ENCODE assay signal across 34 cellular contexts in the genomic region with DNA sequence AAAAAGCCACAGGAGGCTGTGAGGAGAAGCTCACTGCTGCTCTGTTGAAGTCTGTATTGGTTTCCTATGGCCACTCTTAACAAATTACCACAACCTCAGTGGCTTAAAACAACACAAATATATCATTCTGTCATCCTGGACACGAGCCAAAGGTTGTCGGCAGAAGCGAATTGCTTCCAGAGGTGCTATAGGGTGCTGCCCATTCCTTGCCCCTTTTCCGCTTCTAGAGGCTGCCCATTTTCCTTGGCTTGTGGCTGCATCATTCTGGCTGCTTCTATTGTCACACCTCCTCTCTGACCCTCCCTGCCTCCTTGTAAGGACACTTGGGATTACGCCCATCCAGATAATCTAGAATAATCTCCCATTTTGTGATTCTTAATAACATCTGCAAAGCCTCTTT.
"Had no signal": no experiment of that assay in that cellular context is flagged by ENCODE, and none has a peak within 500 bp of the region (broad histone marks: within the 10 kb centered on the region; RNA-seq: fewer than 3 reads in every experiment).

No MANE protein-coding gene starts in this region.

- H3K36me3 ChIP-seq: cardiac muscle cell, colonic mucosa, prostate gland had no signal

- H3K4me3 Mint-ChIP-seq: activated CD4-positive, alpha-beta memory T cell treated with anti-CD3 and anti-CD28 coated beads, Interleukin-2, amount 10 ng/mL, durations not matched to agents 7 days and 5 days; activated CD4-positive, alpha-beta T cell treated with anti-CD3 and anti-CD28 coated beads, Interleukin-2, amount 10 ng/mL, durations not matched to agents 24 days and 14 days; activated naive CD4-positive, alpha-beta T cell treated with anti-CD3 and anti-CD28 coated beads, Interleukin-2, amount 10 ng/mL, durations not matched to agents 7 days and 5 days; activated naive CD8-positive, alpha-beta T cell treated with anti-CD3 and anti-CD28 coated beads, Interleukin-2, amount 10 ng/mL, durations not matched to agents 7 days and 5 days; activated T-cell treated with anti-CD3 and anti-CD28 coated beads, Interleukin-2, amount 50 U/mL, for 24 hours; brain; immature natural killer cell; naive thymus-derived CD8-positive, alpha-beta T cell; neural crest cell; T-helper 17 cell had no signal

- DNase-seq: activated CD4-positive, alpha-beta memory T cell treated with anti-CD3 and anti-CD28 coated beads, Interleukin-2, amount 10 ng/mL, durations not matched to agents 7 days and 5 days; activated CD8-positive, alpha-beta memory T cell treated with anti-CD3 and anti-CD28 coated beads, Interleukin-2, amount 50 U/mL, for 48 hours; activated gamma-delta T cell; activated naive CD4-positive, alpha-beta T cell treated with anti-CD3 and anti-CD28 coated beads, Interleukin-2, amount 10 ng/mL, durations not matched to agents 7 days and 5 days; activated naive CD8-positive, alpha-beta T cell treated with anti-CD3 and anti-CD28 coated beads, Interleukin-2, amount 10 ng/mL, durations not matched to agents 7 days and 5 days; activated T-cell treated with anti-CD3 and anti-CD28 coated beads, Interleukin-2, amount 50 U/mL, for 24 hours; cerebellar nuclear complex; colonic mucosa; effector CD8-positive, alpha-beta T cell; head of caudate nucleus; hypothalamus; immature natural killer cell; kidney; left colon; mammary epithelial cell; midbrain; naive thymus-derived CD8-positive, alpha-beta T cell; nucleus accumbens; pancreas; retina; spleen; stimulated activated naive CD4-positive, alpha-beta T cell; T-helper 17 cell; T1000; WERI-Rb-1 had no signal

- H3K27me3 ChIP-seq: ascending aorta, cardiac muscle cell, colonic mucosa, gastroesophageal sphincter, pancreas, spleen, suprapubic skin, tibial nerve had no signal

- H3K4me1 ChIP-seq: ascending aorta, colonic mucosa had no signal

- H3K9me3 ChIP-seq: ascending aorta, colonic mucosa, gastroesophageal sphincter, pancreas, prostate gland had no signal

- H3K27ac ChIP-seq: ascending aorta, colonic mucosa, gastroesophageal sphincter, pancreas, prostate gland, spleen, suprapubic skin, tibial nerve, WERI-Rb-1 had no signal

- H3K4me1 Mint-ChIP-seq: neural crest cell had no signal

- H3K9me3 Mint-ChIP-seq: activated CD4-positive, alpha-beta memory T cell treated with anti-CD3 and anti-CD28 coated beads, Interleukin-2, amount 10 ng/mL, durations not matched to agents 7 days and 5 days; activated CD4-positive, alpha-beta T cell treated with anti-CD3 and anti-CD28 coated beads, Interleukin-2, amount 10 ng/mL, durations not matched to agents 24 days and 14 days; activated naive CD4-positive, alpha-beta T cell treated with anti-CD3 and anti-CD28 coated beads, Interleukin-2, amount 10 ng/mL, durations not matched to agents 7 days and 5 days; activated naive CD8-positive, alpha-beta T cell treated with anti-CD3 and anti-CD28 coated beads, Interleukin-2, amount 10 ng/mL, durations not matched to agents 7 days and 5 days; activated T-cell treated with anti-CD3 and anti-CD28 coated beads, Interleukin-2, amount 50 U/mL, for 24 hours; immature natural killer cell; naive thymus-derived CD8-positive, alpha-beta T cell; neural crest cell had no signal

- H3K4me3 ChIP-seq: ascending aorta, cardiac muscle cell, colonic mucosa, gastroesophageal sphincter, pancreas, prostate gland, spleen, suprapubic skin, tibial nerve had no signal

- H3K27me3 Mint-ChIP-seq: activated CD4-positive, alpha-beta memory T cell treated with anti-CD3 and anti-CD28 coated beads, Interleukin-2, amount 10 ng/mL, durations not matched to agents 7 days and 5 days; activated CD4-positive, alpha-beta T cell treated with anti-CD3 and anti-CD28 coated beads, Interleukin-2, amount 10 ng/mL, durations not matched to agents 24 days and 14 days; activated naive CD4-positive, alpha-beta T cell treated with anti-CD3 and anti-CD28 coated beads, Interleukin-2, amount 10 ng/mL, durations not matched to agents 7 days and 5 days; activated naive CD8-positive, alpha-beta T cell treated with anti-CD3 and anti-CD28 coated beads, Interleukin-2, amount 10 ng/mL, durations not matched to agents 7 days and 5 days; activated T-cell treated with anti-CD3 and anti-CD28 coated beads, Interleukin-2, amount 50 U/mL, for 24 hours; brain; naive thymus-derived CD8-positive, alpha-beta T cell; T-helper 17 cell had no signal

- H3K27ac Mint-ChIP-seq: activated CD4-positive, alpha-beta memory T cell treated with anti-CD3 and anti-CD28 coated beads, Interleukin-2, amount 10 ng/mL, durations not matched to agents 7 days and 5 days; activated CD4-positive, alpha-beta T cell treated with anti-CD3 and anti-CD28 coated beads, Interleukin-2, amount 10 ng/mL, durations not matched to agents 24 days and 14 days; activated naive CD4-positive, alpha-beta T cell treated with anti-CD3 and anti-CD28 coated beads, Interleukin-2, amount 10 ng/mL, durations not matched to agents 7 days and 5 days; activated naive CD8-positive, alpha-beta T cell treated with anti-CD3 and anti-CD28 coated beads, Interleukin-2, amount 10 ng/mL, durations not matched to agents 7 days and 5 days; activated T-cell treated with anti-CD3 and anti-CD28 coated beads, Interleukin-2, amount 50 U/mL, for 24 hours; brain; T-helper 17 cell had no signal
